11 cellular contexts compared by ENCODE assay signal in the genomic region with DNA sequence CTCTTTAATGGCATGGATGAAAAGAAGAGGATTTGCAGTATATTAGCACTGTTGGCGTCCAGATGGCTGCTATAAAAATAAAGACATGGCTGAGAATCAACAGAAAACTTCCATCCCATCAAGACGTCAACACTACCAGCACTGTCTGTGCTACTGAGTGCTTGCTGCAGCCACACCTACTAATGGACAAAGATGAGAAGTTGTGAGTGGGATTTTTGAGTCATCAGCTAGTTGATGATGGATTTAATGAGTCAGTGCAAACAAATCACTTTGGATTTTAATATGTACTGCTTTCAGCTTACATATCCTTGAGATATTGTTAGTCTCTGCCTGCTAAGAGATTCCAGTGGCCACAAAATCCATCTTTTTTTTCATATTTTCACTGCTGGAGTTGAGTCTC.
DNase-seq lines count a peak whose midpoint lies in the region; TF ChIP-seq lines count a peak whose summit lies in the region.
"Had no signal": no experiment of that assay in that cellular context is flagged by ENCODE, and none has a peak within 500 bp of the region (broad histone marks: within the 10 kb centered on the region; RNA-seq: fewer than 3 reads in every experiment).

No MANE protein-coding gene starts in this region.

- no peak for TF ChIP-seq CTCF in foreskin fibroblast (IDR thresholded peaks at IDR 0.05; ENCODE audit: low read depth, low read length)

- no peak overlapping the region for H3K4me3 ChIP-seq in foreskin fibroblast (ENCODE audit: low read depth in 1 of 2, low read length in 2 of 2)
- H3K4me3 ChIP-seq: neural progenitor cell had no signal

- DNase-seq in HCEC 1CT (peak; percentile 96), SW480 (ENCODE audit: low spot score) (peak; percentile 1), foreskin fibroblast (peak; percentile 11 to 72), superior temporal gyrus (ENCODE audit: extremely low spot score) (peak; percentile 48), NCI-H1048 (lab: John Stamatoyannopoulos, UW) (no peak), NCI-H1436 (lab: John Stamatoyannopoulos, UW) (no peak)
- no peak for DNase-seq in stimulated activated CD4-positive, alpha-beta T cell treated with anti-CD3 and anti-CD28 coated beads, Interleukin-4, amount 100 ng/mL, for 24 hours
- DNase-seq: NCI-H2107; stimulated activated CD4-positive, alpha-beta T cell treated with anti-CD3 and anti-CD28 coated beads, Interleukin-1b, Interleukin-23, amount 100 ng/mL, for 48 hours; stimulated activated naive CD4-positive, alpha-beta T cell treated with Interleukin-2 at 50 U/mL for 16 hours had no signal

Comparison
In these comparisons a context has a peak if more than half of its experiments do, and no peak if none do; other contexts are left out.
1. DNase-seq: peak in HCEC 1CT (single experiment), SW480 (single experiment), foreskin fibroblast (2 of 2) and superior temporal gyrus (single experiment); none in stimulated activated CD4-positive, alpha-beta T cell treated with anti-CD3 and anti-CD28 coated beads, Interleukin-4, amount 100 ng/mL, for 24 hours (single experiment), NCI-H1048 (single experiment) and NCI-H1436 (single experiment).